Comparison of ENCODE assay signal across 2 cellular contexts in genomic region chr1:165943198-165943597, GRCh38.
TF ChIP-seq lines count a peak whose summit lies in the region.

No MANE protein-coding gene starts in this region.

TF ChIP-seq in SK-N-SH, 30 proteins besides CTCF, POLR2A, EP300 and RAD21 (continued from another document):
- TF ChIP-seq GABPA (IDR thresholded peaks at IDR 0.05; ENCODE audit: low read depth): no peak
- no peak for TF ChIP-seq PBX3 (IDR thresholded peaks at IDR 0.05)
- TF ChIP-seq IRF3 (IDR thresholded peaks at IDR 0.05; ENCODE audit: low read depth, low read length): no peak
- no peak for TF ChIP-seq GATA2 (CRISPR knock-in tag; IDR thresholded peaks at IDR 0.05)
- TF ChIP-seq RFX5 (IDR thresholded peaks at IDR 0.05; ENCODE audit: low read length): no peak
- TF ChIP-seq CHD2 (IDR thresholded peaks at IDR 0.05; ENCODE audit: low read length, partially characterized antibody): no peak
- TF ChIP-seq RCOR1 (IDR thresholded peaks at IDR 0.05; ENCODE audit: low read length): no peak
- TF ChIP-seq MAX (IDR thresholded peaks at IDR 0.05; ENCODE audit: low read depth): no peak
- TF ChIP-seq SIN3A (IDR thresholded peaks at IDR 0.05; ENCODE audit: borderline replicate concordance, low read depth, low read length): no peak
- TF ChIP-seq MEF2A (IDR thresholded peaks at IDR 0.05; ENCODE audit: borderline replicate concordance, low read depth): no peak
- no peak for TF ChIP-seq ZBTB33 (IDR thresholded peaks at IDR 0.05; ENCODE audit: borderline replicate concordance, low read depth)

TF ChIP-seq in WTC11, 78 proteins besides CTCF, POLR2A, EP300 and RAD21 (continued from another document):
- TF ChIP-seq PREB (CRISPR knock-in tag; IDR thresholded peaks at IDR 0.05; ENCODE audit: borderline replicate concordance): no peak
- no peak for TF ChIP-seq PRRX2 (CRISPR knock-in tag; IDR thresholded peaks at IDR 0.05)
- TF ChIP-seq FOXP4 (CRISPR knock-in tag; IDR thresholded peaks at IDR 0.05): no peak
- TF ChIP-seq ATF1 (CRISPR knock-in tag; IDR thresholded peaks at IDR 0.05): no peak
- no peak for TF ChIP-seq ZNF263 (CRISPR knock-in tag; IDR thresholded peaks at IDR 0.05; ENCODE audit: low read depth)
- no peak for TF ChIP-seq PRDM15 (CRISPR knock-in tag; IDR thresholded peaks at IDR 0.05)
- TF ChIP-seq ELF4 (CRISPR knock-in tag; IDR thresholded peaks at IDR 0.05; ENCODE audit: low read depth): no peak
- TF ChIP-seq E2F5 (CRISPR knock-in tag; IDR thresholded peaks at IDR 0.05): no peak
- no peak for TF ChIP-seq ERG (CRISPR knock-in tag; IDR thresholded peaks at IDR 0.05)
- TF ChIP-seq NFYB (CRISPR knock-in tag; conservative IDR thresholded peaks at IDR 0.05; ENCODE audit: low read depth): no peak
- no peak for TF ChIP-seq SMAD3 (CRISPR knock-in tag; IDR thresholded peaks at IDR 0.05; ENCODE audit: borderline replicate concordance)
- no peak for TF ChIP-seq SOX15 (CRISPR knock-in tag; IDR thresholded peaks at IDR 0.05)
- no peak for TF ChIP-seq FOXJ3 (CRISPR knock-in tag; IDR thresholded peaks at IDR 0.05; ENCODE audit: borderline replicate concordance)
- TF ChIP-seq ATF3 (CRISPR knock-in tag; conservative IDR thresholded peaks at IDR 0.05): no peak
- TF ChIP-seq TEAD1 (CRISPR knock-in tag; IDR thresholded peaks at IDR 0.05): no peak
- no peak for TF ChIP-seq GABPB1 (CRISPR knock-in tag; IDR thresholded peaks at IDR 0.05)
- no peak for TF ChIP-seq AR (CRISPR knock-in tag; IDR thresholded peaks at IDR 0.05)
